In the genomic region with DNA sequence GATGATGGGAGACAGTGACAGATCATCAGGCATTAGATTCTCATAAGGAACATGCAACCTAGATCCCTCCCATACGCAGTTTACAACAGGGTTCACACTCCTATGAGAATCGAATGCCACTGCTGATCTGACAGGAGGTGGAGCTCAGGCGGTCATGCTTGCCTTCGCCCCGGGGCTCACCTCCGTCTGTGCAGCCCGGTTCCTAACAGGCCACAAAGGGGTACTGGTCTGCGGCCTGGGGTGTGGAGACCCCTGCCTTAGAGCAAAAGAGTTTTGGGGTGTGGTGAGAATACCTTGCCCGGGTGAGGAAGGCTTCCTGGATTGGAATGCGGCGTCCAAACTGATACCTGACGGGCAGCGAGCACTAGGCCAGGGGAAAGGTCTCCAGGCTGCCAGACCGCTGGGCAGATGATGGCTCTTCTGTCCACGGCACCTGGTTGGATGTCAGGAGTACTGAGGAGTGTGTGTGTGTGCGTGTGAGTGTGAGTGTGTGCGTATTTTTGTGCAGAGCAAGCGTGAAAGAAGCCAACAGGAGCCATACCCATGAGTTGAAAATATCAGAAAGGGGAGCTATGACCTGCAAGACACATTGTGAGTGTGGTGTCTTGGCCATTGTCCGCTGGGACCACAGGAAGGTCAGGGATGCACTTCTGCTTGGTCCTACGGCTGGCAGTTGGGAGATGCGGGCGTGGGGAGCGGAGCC, we compare ENCODE assay signal across 9 cellular contexts. TPM values are rescaled to one million over a fixed set of nuclear protein-coding genes. Genes with fewer than 3 reads are reported as not detected.
DNase-seq lines count a peak whose midpoint lies in the region; ATAC-seq and TF ChIP-seq lines count a peak whose summit lies in the region.
"Had no signal": no experiment of that assay in that cellular context is flagged by ENCODE, and none has a peak within 500 bp of the region (broad histone marks: within the 10 kb centered on the region; RNA-seq: fewer than 3 reads in every experiment).

No MANE protein-coding gene starts in this region.

- H3K4me3 ChIP-seq in Peyer's patch (peak overlapping the region; percentile 44 to 79 (median 64)), right atrium auricular region (peak overlapping the region; percentile 55 to 59), suprapubic skin (peak overlapping the region; percentile 57)
- H3K4me3 ChIP-seq: lung had no signal

- WGBS in suprapubic skin: 82% methylated on average over 19 of the region's 23 CpGs

- TF ChIP-seq CTCF in Peyer's patch (IDR thresholded peaks at IDR 0.05) (no peak), right atrium auricular region (IDR thresholded peaks at IDR 0.05) (no peak), suprapubic skin (IDR thresholded peaks at IDR 0.05) (no peak)

- peak overlapping the region; percentile 71 for H3K27ac Mint-ChIP-seq in activated CD4-positive, alpha-beta T cell treated with anti-CD3 and anti-CD28 coated beads for 36 hours

- H3K27me3 Mint-ChIP-seq in activated CD4-positive, alpha-beta T cell treated with anti-CD3 and anti-CD28 coated beads for 36 hours: no peaks in the 10 kb centered on the region

- POLR2A ChIA-PET in activated CD4-positive, alpha-beta T cell treated with anti-CD3 and anti-CD28 coated beads for 36 hours (lab: Charles Lee): interaction anchor here (0.6 kb wide), 1 partner anchor 864 kb away, joined by 9 read pairs; no protein-coding TSS in a partner anchor

- no peaks in the 10 kb centered on the region for H3K9me3 ChIP-seq in Peyer's patch
- no peaks in the 10 kb centered on the region for H3K9me3 ChIP-seq in right atrium auricular region
- no peaks in the 10 kb centered on the region for H3K9me3 ChIP-seq in suprapubic skin

- DNase-seq in activated CD4-positive, alpha-beta T cell treated with anti-CD3 and anti-CD28 coated beads for 36 hours: no peak
- DNase-seq in activated CD4-positive, alpha-beta T cell treated with anti-CD3 and anti-CD28 coated beads, Interleukin-2, amount 50 U/mL, for 48 hours: no peak
- DNase-seq in Peyer's patch (no peak), right atrium auricular region (ENCODE audit: low spot score) (no peak), suprapubic skin (ENCODE audit: low spot score in 2 of 2) (no peak), activated gamma-delta T cell treated with Interleukin-2 at 50 U/mL for 16 hours (no peak), dedifferentiated amniotic fluid mesenchymal stem cell (ENCODE audit: extremely low spot score) (no peak), hippocampal formation (lab: John Stamatoyannopoulos, UW) (no peak)

- H3K36me3 ChIP-seq in Peyer's patch: no peaks in the 10 kb centered on the region
- no peaks in the 10 kb centered on the region for H3K36me3 ChIP-seq in right atrium auricular region
- no peaks in the 10 kb centered on the region for H3K36me3 ChIP-seq in suprapubic skin

- H3K36me3 Mint-ChIP-seq in activated CD4-positive, alpha-beta T cell treated with anti-CD3 and anti-CD28 coated beads for 36 hours (ENCODE audit: low read depth): no peaks in the 10 kb centered on the region

- H3K4me1 Mint-ChIP-seq in activated CD4-positive, alpha-beta T cell treated with anti-CD3 and anti-CD28 coated beads for 36 hours: peaks cover 7% of the 10 kb centered on the region

- no peaks in the 10 kb centered on the region for H3K9me3 Mint-ChIP-seq in activated CD4-positive, alpha-beta T cell treated with anti-CD3 and anti-CD28 coated beads for 36 hours (ENCODE audit: low read depth)

- intact Hi-C loops in activated CD4-positive, alpha-beta T cell treated with anti-CD3 and anti-CD28 coated beads for 36 hours (cut with DNase I, micrococcal nuclease): loop anchor here in 1 of 2 experiments (2.0 kb wide), 2 partner anchors 83 to 459 kb away; a partner anchor contains a TSS

- TF ChIP-seq POLR2A in Peyer's patch (IDR thresholded peaks at IDR 0.05) (no peak), suprapubic skin (IDR thresholded peaks at IDR 0.05) (no peak)

- H3K4me3 Mint-ChIP-seq in activated CD4-positive, alpha-beta T cell treated with anti-CD3 and anti-CD28 coated beads for 36 hours: peak overlapping the region; percentile 77

- CTCF ChIA-PET in activated CD4-positive, alpha-beta T cell treated with anti-CD3 and anti-CD28 coated beads for 36 hours (lab: Charles Lee): interaction anchor here (0.6 to 7.6 kb wide), 48 partner anchors 9 to 460 kb away, joined by 3 to 72 read pairs (median 4); a partner anchor contains a TSS

- no peak for TF ChIP-seq EP300 in suprapubic skin (IDR thresholded peaks at IDR 0.05)

- ATAC-seq in activated CD4-positive, alpha-beta T cell treated with anti-CD3 and anti-CD28 coated beads for 36 hours: peak; percentile 6

- H3K4me1 ChIP-seq in Peyer's patch (peaks cover 0 to 6% (median 0%) of the 10 kb centered on the region in 4 donors), right atrium auricular region (peaks cover 0 to 8% of the 10 kb centered on the region in 2 donors), suprapubic skin (peaks cover 8% of the 10 kb centered on the region)

- peak overlapping the region in 1 of 4 donors; percentile 68 for H3K27ac ChIP-seq in Peyer's patch
- H3K27ac ChIP-seq in right atrium auricular region: no peak overlapping the region
- H3K27ac ChIP-seq in suprapubic skin: no peak overlapping the region

- H3K27me3 ChIP-seq in Peyer's patch: no peaks in the 10 kb centered on the region
- no peaks in the 10 kb centered on the region for H3K27me3 ChIP-seq in right atrium auricular region
- H3K27me3 ChIP-seq in suprapubic skin: no peaks in the 10 kb centered on the region

RNA-seq across cellular contexts. Expression of a gene that starts 55.4 kb away (rescaled TPM):
- total RNA-seq in activated CD4-positive, alpha-beta T cell treated with anti-CD3 and anti-CD28 coated beads for 36 hours: 1 to 10 TPM; 1.5 to 1.6 TPM
- total RNA-seq in Peyer's patch (1 to 10 TPM; 3.5 to 4.2 (median 4.0) TPM), right atrium auricular region (1 to 10 TPM; 3.5 to 5.5 TPM), suprapubic skin (10 to 100 TPM; 12.1 to 18.8 (median 14.8) TPM)
